In the genomic region with DNA sequence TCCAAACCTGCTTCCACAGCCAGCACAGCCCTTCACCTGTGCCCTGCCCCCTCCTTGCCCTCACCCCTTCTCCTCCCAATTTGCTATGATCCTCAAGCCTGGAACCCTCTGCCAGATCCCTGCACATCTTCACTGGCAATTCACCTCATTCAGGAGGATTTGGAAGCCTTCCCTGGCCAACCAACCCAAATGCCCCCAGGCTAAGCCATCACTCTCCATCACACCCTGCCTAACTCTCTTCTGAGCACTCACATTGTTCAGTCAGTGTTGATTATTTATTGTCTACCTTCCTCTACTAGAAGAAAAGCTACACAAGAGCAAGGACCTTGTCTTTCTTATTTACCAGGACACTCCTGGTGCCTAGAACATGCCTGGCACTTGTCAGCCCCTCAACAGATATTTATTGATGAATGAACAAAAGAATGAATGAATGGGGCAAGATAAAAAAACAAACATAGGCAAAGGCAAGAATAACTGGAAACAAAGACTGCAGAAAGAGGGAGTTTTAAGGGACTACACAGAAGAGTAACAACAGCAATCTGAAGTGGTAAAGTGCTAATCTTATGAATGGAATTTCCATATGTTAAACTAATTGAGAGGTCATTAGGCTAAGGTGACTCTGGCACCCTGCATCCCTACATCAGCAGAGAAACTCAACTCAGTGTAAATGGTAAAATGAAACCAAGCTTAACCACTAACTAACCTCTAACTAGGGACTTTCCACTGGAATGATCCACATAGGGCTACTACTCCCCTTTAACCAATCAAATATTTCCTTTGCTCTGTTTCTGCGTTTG, we compare ENCODE assay signal across 1 cellular context.
TF ChIP-seq lines count a peak whose summit lies in the region.

No MANE protein-coding gene starts in this region.

TF ChIP-seq in GM23338, 12 proteins besides CTCF, POLR2A, EP300 and RAD21:
- no peak for TF ChIP-seq ZNF462 (CRISPR knock-in tag; IDR thresholded peaks at IDR 0.05)
- TF ChIP-seq JUNB (IDR thresholded peaks at IDR 0.05; ENCODE audit: unreplicated experiment), result no peak
- TF ChIP-seq STAT1 (IDR thresholded peaks at IDR 0.05; ENCODE audit: unreplicated experiment), result no peak
- no peak for TF ChIP-seq EZH2phosphoT487 (IDR thresholded peaks at IDR 0.05; ENCODE audit: unreplicated experiment)
- no peak for TF ChIP-seq EZH2 (IDR thresholded peaks at IDR 0.05; ENCODE audit: low read depth, unreplicated experiment)
- TF ChIP-seq ZNF331 (CRISPR knock-in tag; IDR thresholded peaks at IDR 0.05; ENCODE audit: low read depth), result no peak
- no peak for TF ChIP-seq CREB1 (CRISPR knock-in tag; IDR thresholded peaks at IDR 0.05; ENCODE audit: low read depth)
- no peak for TF ChIP-seq NANOG (IDR thresholded peaks at IDR 0.05; ENCODE audit: borderline replicate concordance)
- no peak for TF ChIP-seq ZNF114 (CRISPR knock-in tag; IDR thresholded peaks at IDR 0.05)
- TF ChIP-seq ETS1 (IDR thresholded peaks at IDR 0.05), result no peak
- no peak for TF ChIP-seq POLR2AphosphoS5 (IDR thresholded peaks at IDR 0.05; ENCODE audit: low read depth)
